10 cellular contexts compared by ENCODE assay signal in genomic region chr15:64224508-64224907, GRCh38.
DNase-seq lines count a peak whose midpoint lies in the region; ATAC-seq, FAIRE-seq and TF ChIP-seq lines count a peak whose summit lies in the region.
"Had no signal": no experiment of that assay in that cellular context is flagged by ENCODE, and none has a peak within 500 bp of the region (broad histone marks: within the 10 kb centered on the region; RNA-seq: fewer than 3 reads in every experiment).

No MANE protein-coding gene starts in this region.

- H3K4me2 ChIP-seq in astrocyte (ENCODE audit: low read length) (no peak overlapping the region), hepatocyte (peak overlapping the region; percentile 1)

- CTCF ChIA-PET in A673 (lab: Charles Lee), result interaction anchor here (0.6 kb wide), 1 partner anchor 109 kb away, joined by 3 read pairs; no protein-coding TSS in a partner anchor

- peaks cover 15% of the 10 kb centered on the region for H3K4me1 Mint-ChIP-seq in astrocyte (ENCODE audit: low read depth, unreplicated experiment)
- H3K4me1 Mint-ChIP-seq in naive thymus-derived CD8-positive, alpha-beta T cell, result peaks cover 8 to 15% (median 9%) of the 10 kb centered on the region in 4 donors

- POLR2A ChIA-PET in A673 (lab: Charles Lee; ENCODE audit: low non-redundant PET), result interaction anchor here (0.7 to 0.8 kb wide), 3 partner anchors 397 to 831 kb away, joined by 6 to 9 read pairs (median 7); no protein-coding TSS in a partner anchor
- POLR2A ChIA-PET in naive thymus-derived CD8-positive, alpha-beta T cell (lab: Charles Lee), result interaction anchor here (0.6 kb wide), 1 partner anchor 27 kb away, joined by 3 read pairs; no protein-coding TSS in a partner anchor

- H3K4me1 ChIP-seq in A673 (ENCODE audit: insufficient read depth, low read length, poor library complexity, severe bottlenecking), result peaks cover 42% of the 10 kb centered on the region
- H3K4me1 ChIP-seq in astrocyte (ENCODE audit: insufficient read depth, low read length), result no peaks in the 10 kb centered on the region
- H3K4me1 ChIP-seq in hepatocyte (ENCODE audit: insufficient read depth), result no peaks in the 10 kb centered on the region

- H2AFZ ChIP-seq in astrocyte (ENCODE audit: low read depth, low read length), result no peak overlapping the region
- H2AFZ ChIP-seq in hepatocyte, result no peak overlapping the region

- BruUV-seq in A673 (replicated peaks; lab: Mats Ljungman, UMichigan), result no TSS peak

- H3K4me3 Mint-ChIP-seq in astrocyte (ENCODE audit: unreplicated experiment), result peak overlapping the region; percentile 4
- no peak overlapping the region for H3K4me3 Mint-ChIP-seq in naive thymus-derived CD8-positive, alpha-beta T cell
- H3K4me3 Mint-ChIP-seq: activated T-cell treated with anti-CD3 and anti-CD28 coated beads, Interleukin-2, amount 50 U/mL, for 24 hours had no signal

- H3K9me2 ChIP-seq in hepatocyte (replicated peaks; ENCODE audit: insufficient read depth), result no peaks in the 10 kb centered on the region

- peaks cover 8% of the 10 kb centered on the region for H3K9me3 ChIP-seq in A673 (ENCODE audit: low read depth, low read length, poor library complexity, severe bottlenecking)
- no peaks in the 10 kb centered on the region for H3K9me3 ChIP-seq in astrocyte (ENCODE audit: insufficient read depth, low read depth, low read length)
- no peaks in the 10 kb centered on the region for H3K9me3 ChIP-seq in hepatocyte (ENCODE audit: low read depth)
- peaks cover 8% of the 10 kb centered on the region for H3K9me3 ChIP-seq in MG63

- H3K9me3 Mint-ChIP-seq in astrocyte (ENCODE audit: unreplicated experiment), result no peaks in the 10 kb centered on the region
- H3K9me3 Mint-ChIP-seq in naive thymus-derived CD8-positive, alpha-beta T cell, result peaks cover 0 to 5% (median 0%) of the 10 kb centered on the region in 9 donors
- H3K9me3 Mint-ChIP-seq: activated T-cell treated with anti-CD3 and anti-CD28 coated beads, Interleukin-2, amount 50 U/mL, for 24 hours had no signal

- H3K79me2 ChIP-seq in astrocyte (ENCODE audit: insufficient read depth, low read length), result peaks cover 30% of the 10 kb centered on the region
- H3K79me2 ChIP-seq in hepatocyte, result peaks cover 21% of the 10 kb centered on the region

- no peak for TF ChIP-seq CTCF in A673 (conservative IDR thresholded peaks at IDR 0.05; ENCODE audit: low read depth, low read length)
- TF ChIP-seq CTCF in HFF-Myc (IDR thresholded peaks at IDR 0.05; ENCODE audit: low read depth, low read length, missing control alignments), result no peak
- TF ChIP-seq CTCF in astrocyte (IDR thresholded peaks at IDR 0.05; ENCODE audit: insufficient read depth, low read depth, low read length), result no peak
- TF ChIP-seq CTCF in hepatocyte (IDR thresholded peaks at IDR 0.05; ENCODE audit: poor library complexity), result no peak

- intact Hi-C loops in A673 (cut with micrococcal nuclease; ENCODE audit: unreplicated experiment), result no loop called here

- H3K27ac Mint-ChIP-seq in astrocyte (ENCODE audit: unreplicated experiment), result peak overlapping the region; percentile 56
- H3K27ac Mint-ChIP-seq in naive thymus-derived CD8-positive, alpha-beta T cell, result peak overlapping the region in 1 of 10 donors; percentile 1
- H3K27ac Mint-ChIP-seq: activated T-cell treated with anti-CD3 and anti-CD28 coated beads, Interleukin-2, amount 50 U/mL, for 24 hours had no signal

- WGBS in hepatocyte (ENCODE audit: low lambda C conversion rate, missing lambda C conversion rate), result 26% methylated on average over 2 of the region's 2 CpGs

- H3K36me3 Mint-ChIP-seq in astrocyte (ENCODE audit: low read depth, unreplicated experiment), result peaks cover 6% of the 10 kb centered on the region
- peaks cover 0 to 10% (median 10%) of the 10 kb centered on the region in 3 donors for H3K36me3 Mint-ChIP-seq in naive thymus-derived CD8-positive, alpha-beta T cell

- no peak overlapping the region for H3K4me3 ChIP-seq in A673 (ENCODE audit: low read depth, low read length, poor library complexity, severe bottlenecking)
- H3K4me3 ChIP-seq in HFF-Myc (replicated peaks; ENCODE audit: low read depth, low read length), result no peak overlapping the region
- H3K4me3 ChIP-seq in astrocyte (ENCODE audit: insufficient read depth, low read depth, low read length), result no peak overlapping the region
- no peak overlapping the region for H3K4me3 ChIP-seq in hepatocyte
- no peak overlapping the region for H3K4me3 ChIP-seq in MG63

- no peaks in the 10 kb centered on the region for H3K27me3 Mint-ChIP-seq in astrocyte (ENCODE audit: low read depth, unreplicated experiment)
- no peaks in the 10 kb centered on the region for H3K27me3 Mint-ChIP-seq in naive thymus-derived CD8-positive, alpha-beta T cell
- H3K27me3 Mint-ChIP-seq: activated T-cell treated with anti-CD3 and anti-CD28 coated beads, Interleukin-2, amount 50 U/mL, for 24 hours had no signal

- DNase-seq in A673 (ENCODE audit: low spot score) (peak; percentile 92), HFF-Myc (ENCODE audit: extremely low read depth, low read depth) (peak; percentile 26), astrocyte (ENCODE audit: low read depth) (peak; percentile 38), hepatocyte (ENCODE audit: low spot score) (peak; percentile 72), MG63 (no peak)
- no peak for DNase-seq in naive thymus-derived CD8-positive, alpha-beta T cell
- no peak for DNase-seq in activated CD4-positive, alpha-beta T cell treated with anti-CD3 and anti-CD28 coated beads for 1 hour
- DNase-seq: activated T-cell treated with anti-CD3 and anti-CD28 coated beads, Interleukin-2, amount 50 U/mL, for 24 hours; T-helper 1 cell had no signal

- H3K27ac ChIP-seq in A673 (ENCODE audit: low read depth, low read length, poor library complexity, severe bottlenecking) (peak overlapping the region; percentile 48), astrocyte (ENCODE audit: low read depth, low read length) (no peak overlapping the region), hepatocyte (peak overlapping the region; percentile 1)

- no peak overlapping the region for H3K9ac ChIP-seq in astrocyte (ENCODE audit: low read length)

- FAIRE-seq in astrocyte (lab: Jason Lieb, UNC), result no peak

- no peaks in the 10 kb centered on the region for H3K36me3 ChIP-seq in A673 (ENCODE audit: insufficient read depth, low read length, poor library complexity, severe bottlenecking)
- H3K36me3 ChIP-seq in astrocyte (ENCODE audit: insufficient read depth, low read length), result no peaks in the 10 kb centered on the region
- no peaks in the 10 kb centered on the region for H3K36me3 ChIP-seq in hepatocyte (replicated peaks; ENCODE audit: insufficient read depth, low read depth)
- peaks cover 3% of the 10 kb centered on the region; the same call in 1 of the 2 replicates for H3K36me3 ChIP-seq in MG63

- ATAC-seq in naive thymus-derived CD8-positive, alpha-beta T cell, result no peak
- no peak for ATAC-seq in HG02840 (IDR thresholded peaks at IDR 0.05; ENCODE audit: low FRiP score, unreplicated experiment)

- H3K27me3 ChIP-seq in A673 (replicated peaks; ENCODE audit: insufficient read depth, low read depth, low read length, poor library complexity) (no peaks in the 10 kb centered on the region), astrocyte (ENCODE audit: insufficient read depth, low read length) (no peaks in the 10 kb centered on the region), hepatocyte (no peaks in the 10 kb centered on the region), MG63 (no peaks in the 10 kb centered on the region)

- H4K20me1 ChIP-seq in astrocyte (ENCODE audit: insufficient read depth, low read length) (peaks cover 53% of the 10 kb centered on the region), hepatocyte (ENCODE audit: insufficient read depth, poor library complexity, severe bottlenecking) (no peaks in the 10 kb centered on the region)

Comparison
In these comparisons a context has a peak if more than half of its experiments do, and no peak if none do; other contexts are left out.
1. DNase-seq: peak in A673 (single experiment), HFF-Myc (single experiment), astrocyte (single experiment) and hepatocyte (single experiment); none in naive thymus-derived CD8-positive, alpha-beta T cell (0 of 10), MG63 (single experiment) and activated CD4-positive, alpha-beta T cell treated with anti-CD3 and anti-CD28 coated beads for 1 hour (single experiment).